ENCODE assay signal across 16 cellular contexts in the genomic region with DNA sequence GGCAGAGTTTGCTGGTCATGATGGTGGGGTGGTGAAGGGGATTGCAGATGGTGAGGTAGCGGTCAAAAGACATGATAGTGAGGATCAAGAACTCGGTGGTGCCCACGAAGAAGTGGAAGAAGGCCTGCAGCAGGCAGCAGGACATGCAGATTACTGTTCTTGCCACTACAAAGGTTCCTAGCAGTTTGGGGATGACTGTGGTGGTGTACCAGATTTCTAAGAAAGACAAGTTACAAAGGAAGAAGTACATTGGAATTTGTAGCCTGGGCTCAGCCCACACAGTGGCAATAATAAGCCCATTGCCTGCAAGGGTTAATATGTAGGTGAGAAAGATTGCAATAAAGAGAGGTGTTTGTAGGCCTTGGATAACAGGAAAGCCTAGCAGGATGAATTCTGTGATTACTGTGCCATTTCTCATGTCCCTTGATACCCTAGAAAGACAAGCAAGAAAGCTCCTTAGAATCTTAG. TPM values are rescaled to one million over a fixed set of nuclear protein-coding genes. Genes with fewer than 3 reads are reported as not detected.
A peak's percentile ranks its signal among the peaks of the same experiment; 100 is the strongest.
DNase-seq lines count a peak whose midpoint lies in the region; ATAC-seq and TF ChIP-seq lines count a peak whose summit lies in the region.
"Had no signal": no experiment of that assay in that cellular context is flagged by ENCODE, and none has a peak within 500 bp of the region (broad histone marks: within the 10 kb centered on the region; RNA-seq: fewer than 3 reads in every experiment).

A gene with protein sequence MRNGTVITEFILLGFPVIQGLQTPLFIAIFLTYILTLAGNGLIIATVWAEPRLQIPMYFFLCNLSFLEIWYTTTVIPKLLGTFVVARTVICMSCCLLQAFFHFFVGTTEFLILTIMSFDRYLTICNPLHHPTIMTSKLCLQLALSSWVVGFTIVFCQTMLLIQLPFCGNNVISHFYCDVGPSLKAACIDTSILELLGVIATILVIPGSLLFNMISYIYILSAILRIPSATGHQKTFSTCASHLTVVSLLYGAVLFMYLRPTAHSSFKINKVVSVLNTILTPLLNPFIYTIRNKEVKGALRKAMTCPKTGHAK (minus strand): TSS at position 418 of the 468 bp plus-strand sequence. CDS start 0 bp downstream, at position 418.

- H3K4me1 Mint-ChIP-seq in activated CD4-positive, alpha-beta T cell treated with anti-CD3 and anti-CD28 coated beads, Interleukin-2, amount 10 ng/mL, durations not matched to agents 24 days and 14 days = peaks cover 50% of the 10 kb centered on the region
- H3K4me1 Mint-ChIP-seq in activated naive CD4-positive, alpha-beta T cell treated with anti-CD3 and anti-CD28 coated beads, Interleukin-2, amount 10 ng/mL, durations not matched to agents 7 days and 5 days = peaks cover 53% of the 10 kb centered on the region
- H3K4me1 Mint-ChIP-seq in T-helper 2 cell treated with Interferon-gamma antibody and Interleukin-4, amounts not matched to agents 5 μg/mL and 100 μg/mL, for 36 hours (ENCODE audit: low read depth) = peaks cover 59% of the 10 kb centered on the region
- no peaks in the 10 kb centered on the region for H3K4me1 Mint-ChIP-seq in neural crest cell
- H3K4me1 Mint-ChIP-seq: CD14-positive monocyte had no signal

- peak within 1 kb of the TSS; percentile 87 for H3K27ac Mint-ChIP-seq in activated CD4-positive, alpha-beta T cell treated with anti-CD3 and anti-CD28 coated beads, Interleukin-2, amount 10 ng/mL, durations not matched to agents 24 days and 14 days
- H3K27ac Mint-ChIP-seq in activated naive CD4-positive, alpha-beta T cell treated with anti-CD3 and anti-CD28 coated beads, Interleukin-2, amount 10 ng/mL, durations not matched to agents 7 days and 5 days = peak within 1 kb of the TSS; percentile 16
- peak within 1 kb of the TSS; percentile 81 for H3K27ac Mint-ChIP-seq in T-helper 2 cell treated with Interferon-gamma antibody and Interleukin-4, amounts not matched to agents 5 μg/mL and 100 μg/mL, for 36 hours
- H3K27ac Mint-ChIP-seq in neural crest cell (ENCODE audit: unreplicated experiment) = peak within 1 kb of the TSS; percentile 76
- H3K27ac Mint-ChIP-seq: CD14-positive monocyte; CD8-positive, alpha-beta T cell had no signal

- H3K9me3 Mint-ChIP-seq in activated CD4-positive, alpha-beta T cell treated with anti-CD3 and anti-CD28 coated beads, Interleukin-2, amount 10 ng/mL, durations not matched to agents 24 days and 14 days = peaks cover 31% of the 10 kb centered on the region
- H3K9me3 Mint-ChIP-seq in activated naive CD4-positive, alpha-beta T cell treated with anti-CD3 and anti-CD28 coated beads, Interleukin-2, amount 10 ng/mL, durations not matched to agents 7 days and 5 days = no peaks in the 10 kb centered on the region
- peaks cover 13% of the 10 kb centered on the region for H3K9me3 Mint-ChIP-seq in T-helper 2 cell treated with Interferon-gamma antibody and Interleukin-4, amounts not matched to agents 5 μg/mL and 100 μg/mL, for 36 hours
- H3K9me3 Mint-ChIP-seq in neural crest cell = no peaks in the 10 kb centered on the region
- H3K9me3 Mint-ChIP-seq: CD8-positive, alpha-beta T cell had no signal

- H3K36me3 Mint-ChIP-seq in activated CD4-positive, alpha-beta T cell treated with anti-CD3 and anti-CD28 coated beads, Interleukin-2, amount 10 ng/mL, durations not matched to agents 24 days and 14 days (ENCODE audit: low read depth) = peaks cover 8% of the 10 kb centered on the region
- H3K36me3 Mint-ChIP-seq in activated naive CD4-positive, alpha-beta T cell treated with anti-CD3 and anti-CD28 coated beads, Interleukin-2, amount 10 ng/mL, durations not matched to agents 7 days and 5 days = peaks cover 3% of the 10 kb centered on the region
- H3K36me3 Mint-ChIP-seq in T-helper 2 cell treated with Interferon-gamma antibody and Interleukin-4, amounts not matched to agents 5 μg/mL and 100 μg/mL, for 36 hours (ENCODE audit: low read depth) = peaks cover 5% of the 10 kb centered on the region
- H3K36me3 Mint-ChIP-seq in neural crest cell (ENCODE audit: low read depth) = no peaks in the 10 kb centered on the region
- H3K36me3 Mint-ChIP-seq: CD14-positive monocyte; CD8-positive, alpha-beta T cell had no signal

- DNase-seq in activated CD4-positive, alpha-beta T cell treated with anti-CD3 and anti-CD28 coated beads, Interleukin-2, amount 10 ng/mL, durations not matched to agents 24 days and 14 days = peak; percentile 67
- no peak for DNase-seq in activated CD4-positive, alpha-beta T cell treated with anti-CD3 and anti-CD28 coated beads for 1 hour
- DNase-seq in activated naive CD4-positive, alpha-beta T cell treated with anti-CD3 and anti-CD28 coated beads, Interleukin-2, amount 10 ng/mL, durations not matched to agents 7 days and 5 days = no peak
- no peak for DNase-seq in activated naive CD4-positive, alpha-beta T cell treated with Interleukin-2 at 50 U/mL for 16 hours
- peak; percentile 50 for DNase-seq in T-helper 2 cell treated with Interferon-gamma antibody and Interleukin-4, amounts not matched to agents 5 μg/mL and 100 μg/mL, for 36 hours (ENCODE audit: low spot score)
- DNase-seq in neural crest cell (ENCODE audit: low read depth, low spot score) = no peak
- no peak for DNase-seq in omental fat pad (ENCODE audit: low spot score)
- DNase-seq: CD8-positive, alpha-beta T cell; COR-L47; DND-41; GF-D8; GM23248; H7 had no signal

- CTCF ChIA-PET in activated naive CD4-positive, alpha-beta T cell treated with anti-CD3 and anti-CD28 coated beads, Interleukin-2, amount 10 ng/mL, durations not matched to agents 7 days and 5 days (lab: Charles Lee) = no interaction called here

- TF ChIP-seq CTCF in neural crest cell (conservative IDR thresholded peaks at IDR 0.05) = no peak
- no peak for TF ChIP-seq CTCF in omental fat pad (IDR thresholded peaks at IDR 0.05)

- intact Hi-C loops in activated CD4-positive, alpha-beta T cell treated with anti-CD3 and anti-CD28 coated beads, Interleukin-2, amount 10 ng/mL, durations not matched to agents 24 days and 14 days (cut with micrococcal nuclease) = loop anchor here (1.0 to 10.0 kb wide), 2 partner anchors 13 to 311 kb away; a partner anchor contains a TSS

- no peak for ATAC-seq in GM18519 (IDR thresholded peaks at IDR 0.05; ENCODE audit: low FRiP score, unreplicated experiment)
- no peak for ATAC-seq in omental fat pad (ENCODE audit: low FRiP score)
- ATAC-seq: CD8-positive, alpha-beta T cell had no signal

- peaks cover 22% of the 10 kb centered on the region for H3K27me3 Mint-ChIP-seq in activated CD4-positive, alpha-beta T cell treated with anti-CD3 and anti-CD28 coated beads, Interleukin-2, amount 10 ng/mL, durations not matched to agents 24 days and 14 days
- H3K27me3 Mint-ChIP-seq in activated naive CD4-positive, alpha-beta T cell treated with anti-CD3 and anti-CD28 coated beads, Interleukin-2, amount 10 ng/mL, durations not matched to agents 7 days and 5 days = peaks cover 29% of the 10 kb centered on the region
- H3K27me3 Mint-ChIP-seq in T-helper 2 cell treated with Interferon-gamma antibody and Interleukin-4, amounts not matched to agents 5 μg/mL and 100 μg/mL, for 36 hours (ENCODE audit: low read depth) = no peaks in the 10 kb centered on the region
- peaks cover 41% of the 10 kb centered on the region for H3K27me3 Mint-ChIP-seq in neural crest cell (ENCODE audit: low read depth)

- H3K4me3 Mint-ChIP-seq in activated CD4-positive, alpha-beta T cell treated with anti-CD3 and anti-CD28 coated beads, Interleukin-2, amount 10 ng/mL, durations not matched to agents 24 days and 14 days = peak within 1 kb of the TSS; percentile 33
- no peak within 1 kb of the TSS for H3K4me3 Mint-ChIP-seq in activated naive CD4-positive, alpha-beta T cell treated with anti-CD3 and anti-CD28 coated beads, Interleukin-2, amount 10 ng/mL, durations not matched to agents 7 days and 5 days
- H3K4me3 Mint-ChIP-seq in T-helper 2 cell treated with Interferon-gamma antibody and Interleukin-4, amounts not matched to agents 5 μg/mL and 100 μg/mL, for 36 hours = peak within 1 kb of the TSS; percentile 55
- H3K4me3 Mint-ChIP-seq in neural crest cell = no peak within 1 kb of the TSS
- H3K4me3 Mint-ChIP-seq: CD14-positive monocyte; CD8-positive, alpha-beta T cell had no signal

RNA-seq across cellular contexts. Expression of the gene that starts here (rescaled TPM):
- not detected in 2 replicates for total RNA-seq in activated CD4-positive, alpha-beta T cell treated with anti-CD3 and anti-CD28 coated beads, Interleukin-2, amount 10 ng/mL, durations not matched to agents 24 days and 14 days
- total RNA-seq in neural crest cell = not detected in 2 replicates
- total RNA-seq in omental fat pad = not detected
- total RNA-seq: A673; CD8-positive, alpha-beta T cell; GM23248; H7 had no signal

Comparison
In these comparisons a context has a peak if more than half of its experiments do, and no peak if none do; other contexts are left out.
1. Peak in DNase-seq in activated CD4-positive, alpha-beta T cell treated with anti-CD3 and anti-CD28 coated beads, Interleukin-2, amount 10 ng/mL, durations not matched to agents 24 days and 14 days; RNA of the gene not detected or under 1 TPM.
2. H3K27ac Mint-ChIP-seq: peak in every context shown above with its lines; median percentile 87 in activated CD4-positive, alpha-beta T cell treated with anti-CD3 and anti-CD28 coated beads, Interleukin-2, amount 10 ng/mL, durations not matched to agents 24 days and 14 days; 81 in T-helper 2 cell treated with Interferon-gamma antibody and Interleukin-4, amounts not matched to agents 5 μg/mL and 100 μg/mL, for 36 hours; 76 in neural crest cell; 16 in activated naive CD4-positive, alpha-beta T cell treated with anti-CD3 and anti-CD28 coated beads, Interleukin-2, amount 10 ng/mL, durations not matched to agents 7 days and 5 days.
3. H3K4me3 Mint-ChIP-seq: peak in activated CD4-positive, alpha-beta T cell treated with anti-CD3 and anti-CD28 coated beads, Interleukin-2, amount 10 ng/mL, durations not matched to agents 24 days and 14 days (single experiment) and T-helper 2 cell treated with Interferon-gamma antibody and Interleukin-4, amounts not matched to agents 5 μg/mL and 100 μg/mL, for 36 hours (single experiment); none in activated naive CD4-positive, alpha-beta T cell treated with anti-CD3 and anti-CD28 coated beads, Interleukin-2, amount 10 ng/mL, durations not matched to agents 7 days and 5 days (single experiment) and neural crest cell (single experiment).